Comparison of ENCODE assay signal across 8 cellular contexts in genomic region chr7:39732837-39733804, GRCh38.
A peak's percentile ranks its signal among the peaks of the same experiment; 100 is the strongest.
DNase-seq lines count a peak whose midpoint lies in the region; TF ChIP-seq lines count a peak whose summit lies in the region.

No MANE protein-coding gene starts in this region.

- H3K27ac Mint-ChIP-seq in neural crest cell (ENCODE audit: unreplicated experiment), result peak overlapping the region; percentile 90

- intact Hi-C loops in stomach (cut with DNase I; ENCODE audit: low total_unique reads), result no loop called here

- no peak for TF ChIP-seq POLR2A in stomach (IDR thresholded peaks at IDR 0.05)

- TF ChIP-seq CTCF in fibroblast of villous mesenchyme (IDR thresholded peaks at IDR 0.05; ENCODE audit: insufficient read depth, low read depth, low read length) (no peak), neural crest cell (conservative IDR thresholded peaks at IDR 0.05) (no peak), stomach (IDR thresholded peaks at IDR 0.05) (no peak)

- peak overlapping the region; percentile 48 to 89 (median 83) for H3K27ac ChIP-seq in stomach

- H3K4me1 Mint-ChIP-seq in neural crest cell, result peaks cover 32% of the 10 kb centered on the region

- WGBS in stomach, 5 donors, result 2 to 4% (median 3%) methylated on average over 44 to 52 of the region's 52 CpGs

- DNase-seq in G401 (ENCODE audit: low spot score) (peak; percentile 96), HAP-1 (ENCODE audit: low spot score in 2 of 2) (peak; percentile 89 to 97), MG63 (peak; percentile 98), SHP77 (lab: John Stamatoyannopoulos, UW) (peak; percentile 96 to 99), activated gamma-delta T cell treated with Interleukin-2 at 50 U/mL for 16 hours (peak; percentile 88), fibroblast of villous mesenchyme (ENCODE audit: low read depth) (peak; percentile 96), neural crest cell (ENCODE audit: low read depth, low spot score) (peak; percentile 92), stomach (peak; percentile 89)

- no peak for TF ChIP-seq EP300 in stomach (IDR thresholded peaks at IDR 0.05)

- H3K4me3 Mint-ChIP-seq in neural crest cell, result peak overlapping the region; percentile 94

- H3K9me3 Mint-ChIP-seq in neural crest cell, result no peaks in the 10 kb centered on the region

- no peaks in the 10 kb centered on the region for H3K27me3 Mint-ChIP-seq in neural crest cell (ENCODE audit: low read depth)

- peaks cover 2% of the 10 kb centered on the region for H3K36me3 Mint-ChIP-seq in neural crest cell (ENCODE audit: low read depth)

- H3K4me3 ChIP-seq in HAP-1 (peak overlapping the region; percentile 43), MG63 (peak overlapping the region; percentile 57), fibroblast of villous mesenchyme (ENCODE audit: low read depth, low read length) (peak overlapping the region; percentile 62), stomach (peak overlapping the region; percentile 54 to 67 (median 62))

- peaks cover 25% of the 10 kb centered on the region for H3K4me1 ChIP-seq in HAP-1
- peaks cover 22 to 31% (median 29%) of the 10 kb centered on the region in 4 donors for H3K4me1 ChIP-seq in stomach

- no peaks in the 10 kb centered on the region for H3K36me3 ChIP-seq in HAP-1 (replicated peaks)
- H3K36me3 ChIP-seq in MG63, result no peaks in the 10 kb centered on the region
- H3K36me3 ChIP-seq in stomach, result no peaks in the 10 kb centered on the region

- in situ Hi-C loops in G401 (cut with HindIII; ENCODE audit: low sequenced_read_pairs) (no loop called here), HAP-1 (cut with MboI; ENCODE audit: low sequenced_read_pairs) (no loop called here)

- H3K9me3 ChIP-seq in HAP-1 (no peaks in the 10 kb centered on the region), MG63 (no peaks in the 10 kb centered on the region), stomach (no peaks in the 10 kb centered on the region)

- H3K27me3 ChIP-seq in HAP-1 (ENCODE audit: low read depth) (no peaks in the 10 kb centered on the region), MG63 (no peaks in the 10 kb centered on the region), stomach (no peaks in the 10 kb centered on the region)

Comparison
In these comparisons a context has a peak if more than half of its experiments do, and no peak if none do; other contexts are left out.
1. Peak in every context shown above with its lines: DNase-seq, H3K4me3 ChIP-seq and H3K27ac ChIP-seq.